ENCODE assay signal across 14 cellular contexts in the genomic region with DNA sequence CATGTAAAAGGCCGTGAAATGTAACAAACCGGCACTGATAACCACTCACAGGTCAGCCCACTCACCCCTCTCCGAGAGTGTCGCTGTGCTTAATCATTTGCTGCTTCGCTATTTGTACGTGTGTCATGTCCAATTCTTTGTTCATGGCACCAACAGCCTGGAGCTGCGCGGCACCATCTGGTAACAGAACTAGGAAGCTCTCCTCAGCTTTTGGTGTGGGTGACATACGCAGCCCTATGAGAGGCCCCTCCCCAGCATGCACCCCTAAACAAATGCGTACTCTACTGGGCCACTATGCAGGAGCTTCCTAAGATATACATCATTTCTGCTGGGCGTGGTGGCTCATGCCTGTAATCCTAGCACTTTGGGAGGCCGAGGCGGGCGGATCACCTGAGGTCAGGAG. TPM values are rescaled to one million over a fixed set of nuclear protein-coding genes. Genes with fewer than 3 reads are reported as not detected.
A peak's percentile ranks its signal among the peaks of the same experiment; 100 is the strongest.
DNase-seq lines count a peak whose midpoint lies in the region; ATAC-seq and TF ChIP-seq lines count a peak whose summit lies in the region.
"Had no signal": no experiment of that assay in that cellular context is flagged by ENCODE, and none has a peak within 500 bp of the region (broad histone marks: within the 10 kb centered on the region; RNA-seq: fewer than 3 reads in every experiment).

No MANE protein-coding gene starts in this region.

- no peak overlapping the region for H3K4me3 ChIP-seq in upper lobe of right lung
- H3K4me3 ChIP-seq: SK-N-MC had no signal

- peaks cover 3% of the 10 kb centered on the region for H3K36me3 Mint-ChIP-seq in activated T-helper 1 cell treated with anti-CD3 and anti-CD28 coated beads, Interleukin-12 subunit alpha, Interleukin-12 subunit beta, Interleukin-2, Interleukin-4 antibody, amounts not matched to agents 30 ng/mL and 10 ng/mL and 1 ng/mL, durations not matched to agents 14 hours and 24 hours and 36 hours (ENCODE audit: low read depth)
- H3K36me3 Mint-ChIP-seq in naive B cell = peaks cover 3 to 4% of the 10 kb centered on the region in 2 donors

- no peaks in the 10 kb centered on the region for H3K9me3 ChIP-seq in upper lobe of right lung

- ATAC-seq in naive B cell (ENCODE audit: low read depth in 2 of 2) (no peak), upper lobe of right lung (no peak), SK-N-SH treated with all-trans-retinoic acid at 6 μM for 48 hours (no peak)

- H3K27me3 ChIP-seq in upper lobe of right lung = no peaks in the 10 kb centered on the region

- H3K4me1 ChIP-seq in upper lobe of right lung = no peaks in the 10 kb centered on the region

- peaks cover 4% of the 10 kb centered on the region for H3K27me3 Mint-ChIP-seq in activated T-helper 1 cell treated with anti-CD3 and anti-CD28 coated beads, Interleukin-12 subunit alpha, Interleukin-12 subunit beta, Interleukin-2, Interleukin-4 antibody, amounts not matched to agents 30 ng/mL and 10 ng/mL and 1 ng/mL, durations not matched to agents 14 hours and 24 hours and 36 hours (ENCODE audit: insufficient read depth)
- no peaks in the 10 kb centered on the region for H3K27me3 Mint-ChIP-seq in naive B cell

- H3K27ac ChIP-seq in upper lobe of right lung = no peak overlapping the region
- H3K27ac ChIP-seq: SK-N-MC had no signal

- H3K27ac Mint-ChIP-seq in activated T-helper 1 cell treated with anti-CD3 and anti-CD28 coated beads, Interleukin-12 subunit alpha, Interleukin-12 subunit beta, Interleukin-2, Interleukin-4 antibody, amounts not matched to agents 30 ng/mL and 10 ng/mL and 1 ng/mL, durations not matched to agents 14 hours and 24 hours and 36 hours = peak overlapping the region; percentile 67
- H3K27ac Mint-ChIP-seq in naive B cell = peak overlapping the region in 4 of 6 donors; percentile 28 to 92 (median 52)
- H3K27ac Mint-ChIP-seq: HFFc6 had no signal

- H3K4me3 Mint-ChIP-seq in activated T-helper 1 cell treated with anti-CD3 and anti-CD28 coated beads, Interleukin-12 subunit alpha, Interleukin-12 subunit beta, Interleukin-2, Interleukin-4 antibody, amounts not matched to agents 30 ng/mL and 10 ng/mL and 1 ng/mL, durations not matched to agents 14 hours and 24 hours and 36 hours = peak overlapping the region; percentile 20
- peak overlapping the region in 1 of 8 donors; percentile 23 for H3K4me3 Mint-ChIP-seq in naive B cell
- H3K4me3 Mint-ChIP-seq: HFFc6 had no signal

- peaks cover 38% of the 10 kb centered on the region for H3K4me1 Mint-ChIP-seq in activated T-helper 1 cell treated with anti-CD3 and anti-CD28 coated beads, Interleukin-12 subunit alpha, Interleukin-12 subunit beta, Interleukin-2, Interleukin-4 antibody, amounts not matched to agents 30 ng/mL and 10 ng/mL and 1 ng/mL, durations not matched to agents 14 hours and 24 hours and 36 hours (ENCODE audit: low read depth)
- peaks cover 36 to 67% (median 44%) of the 10 kb centered on the region in 3 donors for H3K4me1 Mint-ChIP-seq in naive B cell

- peaks cover 6% of the 10 kb centered on the region for H3K9me3 Mint-ChIP-seq in activated T-helper 1 cell treated with anti-CD3 and anti-CD28 coated beads, Interleukin-12 subunit alpha, Interleukin-12 subunit beta, Interleukin-2, Interleukin-4 antibody, amounts not matched to agents 30 ng/mL and 10 ng/mL and 1 ng/mL, durations not matched to agents 14 hours and 24 hours and 36 hours
- no peaks in the 10 kb centered on the region for H3K9me3 Mint-ChIP-seq in naive B cell
- H3K9me3 Mint-ChIP-seq: HFFc6 had no signal

- intact Hi-C loops in activated T-helper 1 cell treated with anti-CD3 and anti-CD28 coated beads, Interleukin-12 subunit alpha, Interleukin-12 subunit beta, Interleukin-2, Interleukin-4 antibody, amounts not matched to agents 30 ng/mL and 10 ng/mL and 1 ng/mL, durations not matched to agents 14 hours and 24 hours and 36 hours (cut with micrococcal nuclease) = no loop called here
- intact Hi-C loops in upper lobe of right lung (cut with DNase I) = no loop called here

- DNase-seq in stimulated activated naive CD4-positive, alpha-beta T cell (lab: John Stamatoyannopoulos, UW) = peak in 4 of 6 experiments; percentile 15 to 75 (median 38)
- DNase-seq in stimulated activated naive CD4-positive, alpha-beta T cell treated with Interleukin-2 at 50 U/mL for 16 hours (lab: John Stamatoyannopoulos, UW) = no peak
- no peak for DNase-seq in activated T-helper 1 cell treated with anti-CD3 and anti-CD28 coated beads, Interleukin-12 subunit alpha, Interleukin-12 subunit beta, Interleukin-2, Interleukin-4 antibody, amounts not matched to agents 30 ng/mL and 10 ng/mL and 1 ng/mL, durations not matched to agents 14 hours and 24 hours and 36 hours (ENCODE audit: low spot score)
- DNase-seq in naive B cell (no peak), upper lobe of right lung (peak; percentile 28), hypothalamus (lab: John Stamatoyannopoulos, UW) (no peak), SHP77 (lab: John Stamatoyannopoulos, UW) (no peak)
- DNase-seq: activated CD4-positive, CD25-positive, alpha-beta regulatory T cell treated with anti-CD3 and anti-CD28 coated beads, Interleukin-2, amount 50 U/mL, for 72 hours; DND-41; HFFc6; mammary epithelial cell; NCI-H2171 had no signal

- H3K36me3 ChIP-seq in upper lobe of right lung = no peaks in the 10 kb centered on the region

- TF ChIP-seq CTCF in upper lobe of right lung (IDR thresholded peaks at IDR 0.05) = no peak

TF ChIP-seq in SK-N-SH treated with all-trans-retinoic acid at 6 μM for 48 hours, 23 proteins besides CTCF, POLR2A, EP300 and RAD21:
- TF ChIP-seq, protein P1, sequence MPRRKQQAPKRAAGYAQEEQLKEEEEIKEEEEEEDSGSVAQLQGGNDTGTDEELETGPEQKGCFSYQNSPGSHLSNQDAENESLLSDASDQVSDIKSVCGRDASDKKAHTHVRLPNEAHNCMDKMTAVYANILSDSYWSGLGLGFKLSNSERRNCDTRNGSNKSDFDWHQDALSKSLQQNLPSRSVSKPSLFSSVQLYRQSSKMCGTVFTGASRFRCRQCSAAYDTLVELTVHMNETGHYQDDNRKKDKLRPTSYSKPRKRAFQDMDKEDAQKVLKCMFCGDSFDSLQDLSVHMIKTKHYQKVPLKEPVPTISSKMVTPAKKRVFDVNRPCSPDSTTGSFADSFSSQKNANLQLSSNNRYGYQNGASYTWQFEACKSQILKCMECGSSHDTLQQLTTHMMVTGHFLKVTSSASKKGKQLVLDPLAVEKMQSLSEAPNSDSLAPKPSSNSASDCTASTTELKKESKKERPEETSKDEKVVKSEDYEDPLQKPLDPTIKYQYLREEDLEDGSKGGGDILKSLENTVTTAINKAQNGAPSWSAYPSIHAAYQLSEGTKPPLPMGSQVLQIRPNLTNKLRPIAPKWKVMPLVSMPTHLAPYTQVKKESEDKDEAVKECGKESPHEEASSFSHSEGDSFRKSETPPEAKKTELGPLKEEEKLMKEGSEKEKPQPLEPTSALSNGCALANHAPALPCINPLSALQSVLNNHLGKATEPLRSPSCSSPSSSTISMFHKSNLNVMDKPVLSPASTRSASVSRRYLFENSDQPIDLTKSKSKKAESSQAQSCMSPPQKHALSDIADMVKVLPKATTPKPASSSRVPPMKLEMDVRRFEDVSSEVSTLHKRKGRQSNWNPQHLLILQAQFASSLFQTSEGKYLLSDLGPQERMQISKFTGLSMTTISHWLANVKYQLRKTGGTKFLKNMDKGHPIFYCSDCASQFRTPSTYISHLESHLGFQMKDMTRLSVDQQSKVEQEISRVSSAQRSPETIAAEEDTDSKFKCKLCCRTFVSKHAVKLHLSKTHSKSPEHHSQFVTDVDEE (CRISPR knock-in tag; IDR thresholded peaks at IDR 0.05) = no peak
- TF ChIP-seq ZNF8 (CRISPR knock-in tag; IDR thresholded peaks at IDR 0.05) = no peak
- no peak for TF ChIP-seq RARB (CRISPR knock-in tag; IDR thresholded peaks at IDR 0.05)
- no peak for TF ChIP-seq BACH2 (CRISPR knock-in tag; IDR thresholded peaks at IDR 0.05; ENCODE audit: borderline replicate concordance)
- no peak for TF ChIP-seq ZNF565 (CRISPR knock-in tag; conservative IDR thresholded peaks at IDR 0.05; ENCODE audit: low read depth)

RNA-seq across cellular contexts. Expression of a gene that starts 2.3 kb away (rescaled TPM):
- 6.9 and 7.4 TPM in 2 replicates for total RNA-seq in activated T-helper 1 cell treated with anti-CD3 and anti-CD28 coated beads, Interleukin-12 subunit alpha, Interleukin-12 subunit beta, Interleukin-2, Interleukin-4 antibody, amounts not matched to agents 30 ng/mL and 10 ng/mL and 1 ng/mL, durations not matched to agents 14 hours and 24 hours and 36 hours
- 10 to 100 TPM; 54.3 to 82.5 (median 70.0) TPM for polyA plus RNA-seq in naive B cell (ENCODE audit: low read depth in 6 of 6)
- 631 TPM for total RNA-seq in upper lobe of right lung

RNA-seq across cellular contexts. Expression of a gene that starts 55.9 kb away (rescaled TPM):
- total RNA-seq in activated T-helper 1 cell treated with anti-CD3 and anti-CD28 coated beads, Interleukin-12 subunit alpha, Interleukin-12 subunit beta, Interleukin-2, Interleukin-4 antibody, amounts not matched to agents 30 ng/mL and 10 ng/mL and 1 ng/mL, durations not matched to agents 14 hours and 24 hours and 36 hours = 0.26 and 0.37 TPM in 2 replicates
- polyA plus RNA-seq in naive B cell (ENCODE audit: low read depth in 6 of 6) = 10 to 100 TPM in 3 of 6 donors, 1 to 10 TPM in 3; 5.7 to 52.7 (median 15.9) TPM
- total RNA-seq in upper lobe of right lung = 17.9 TPM

Comparison
In these comparisons a context has a peak if more than half of its experiments do, and no peak if none do; other contexts are left out.
1. DNase-seq: peak in stimulated activated naive CD4-positive, alpha-beta T cell (4 of 6) and upper lobe of right lung (single experiment); none in stimulated activated naive CD4-positive, alpha-beta T cell treated with Interleukin-2 at 50 U/mL for 16 hours (single experiment), activated T-helper 1 cell treated with anti-CD3 and anti-CD28 coated beads, Interleukin-12 subunit alpha, Interleukin-12 subunit beta, Interleukin-2, Interleukin-4 antibody, amounts not matched to agents 30 ng/mL and 10 ng/mL and 1 ng/mL, durations not matched to agents 14 hours and 24 hours and 36 hours (single experiment), naive B cell (single experiment), hypothalamus (0 of 51) and SHP77 (0 of 2).
2. RNA of a gene that starts 2.3 kb away (total RNA-seq): 631 TPM in upper lobe of right lung (single experiment); 6.9 to 7.4 TPM in activated T-helper 1 cell treated with anti-CD3 and anti-CD28 coated beads, Interleukin-12 subunit alpha, Interleukin-12 subunit beta, Interleukin-2, Interleukin-4 antibody, amounts not matched to agents 30 ng/mL and 10 ng/mL and 1 ng/mL, durations not matched to agents 14 hours and 24 hours and 36 hours; every median in the first group is over 10 times any median in the second.
3. RNA of a gene that starts 55.9 kb away (total RNA-seq): 17.9 TPM in upper lobe of right lung (single experiment); 0.26 to 0.37 TPM in activated T-helper 1 cell treated with anti-CD3 and anti-CD28 coated beads, Interleukin-12 subunit alpha, Interleukin-12 subunit beta, Interleukin-2, Interleukin-4 antibody, amounts not matched to agents 30 ng/mL and 10 ng/mL and 1 ng/mL, durations not matched to agents 14 hours and 24 hours and 36 hours; every median in the first group is over 10 times any median in the second.